In the genomic region with DNA sequence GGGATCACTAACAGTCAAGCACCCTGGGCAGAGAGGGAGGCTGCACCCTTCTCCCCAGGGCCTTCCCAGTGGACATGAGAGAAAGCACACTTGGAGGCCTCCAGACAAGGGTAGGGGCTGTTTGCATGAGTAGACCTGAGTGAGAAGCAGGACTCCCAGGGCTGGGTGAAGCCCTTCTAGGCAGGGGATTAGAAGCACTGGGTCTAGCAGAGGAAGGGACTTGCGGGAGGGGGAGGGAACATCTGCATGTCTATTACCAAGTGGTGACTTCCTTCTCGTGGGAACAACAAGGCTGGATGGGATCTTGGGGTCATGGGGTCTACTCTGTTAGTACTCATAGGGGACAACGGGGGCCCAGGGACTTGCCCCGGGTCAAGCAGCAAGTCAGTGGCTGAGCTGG, we compare ENCODE assay signal across 31 cellular contexts.
DNase-seq lines count a peak whose midpoint lies in the region; ATAC-seq, FAIRE-seq and TF ChIP-seq lines count a peak whose summit lies in the region.
"Had no signal": no experiment of that assay in that cellular context is flagged by ENCODE, and none has a peak within 500 bp of the region (broad histone marks: within the 10 kb centered on the region; RNA-seq: fewer than 3 reads in every experiment).

No MANE protein-coding gene starts in this region.

- H3K27me3 Mint-ChIP-seq in H9 (ENCODE audit: low read depth): peaks cover 13% of the 10 kb centered on the region
- H3K27me3 Mint-ChIP-seq in natural killer cell treated with Interleukin-12 subunit alpha and Interleukin-12 subunit beta and Interleukin-15 and Interleukin-18, amount 100 ng/mL, for 72 hours: peaks cover 15 to 44% of the 10 kb centered on the region in 2 donors
- H3K27me3 Mint-ChIP-seq: CD4-positive, CD25-positive, alpha-beta regulatory T cell had no signal

- TF ChIP-seq CTCF in A549 (IDR thresholded peaks at IDR 0.05) (no peak), H9 (conservative IDR thresholded peaks at IDR 0.05) (no peak), osteoblast (IDR thresholded peaks at IDR 0.05; ENCODE audit: extremely low read depth, low read depth, low read length) (no peak)

- no peak overlapping the region for H3K4me3 Mint-ChIP-seq in H9
- no peak overlapping the region for H3K4me3 Mint-ChIP-seq in natural killer cell treated with Interleukin-12 subunit alpha and Interleukin-12 subunit beta and Interleukin-15 and Interleukin-18, amount 100 ng/mL, for 72 hours
- H3K4me3 Mint-ChIP-seq: activated CD4-positive, alpha-beta memory T cell treated with anti-CD3 and anti-CD28 coated beads for 36 hours; activated naive CD4-positive, alpha-beta T cell treated with anti-CD3 and anti-CD28 coated beads, Interleukin-2, amount 50 U/mL, for 24 hours; CD4-positive, CD25-positive, alpha-beta regulatory T cell; stimulated activated memory B cell treated with anti-CD40 and anti-IgM and Interleukin-4, amounts not matched to agents 10 μg/mL and 1 μg/mL and 100 μg/mL, for 72 hours had no signal

- no peaks in the 10 kb centered on the region for H3K79me2 ChIP-seq in H9 (ENCODE audit: insufficient read depth, low read length)
- H3K79me2 ChIP-seq in osteoblast (ENCODE audit: insufficient read depth, low read length): no peaks in the 10 kb centered on the region

- no peak overlapping the region for H2BK12ac ChIP-seq in H9 (ENCODE audit: insufficient read length, low read depth, low read length)

- H3T11ph ChIP-seq in H9 (ENCODE audit: low read length): no peak overlapping the region

- no peak for TF ChIP-seq EP300 in A549 (IDR thresholded peaks at IDR 0.05)

- H4K91ac ChIP-seq in H9 (ENCODE audit: insufficient read length, low read depth, low read length): no peak overlapping the region

- H3K27me3 ChIP-seq in H9 (ENCODE audit: insufficient read depth, low read length): no peaks in the 10 kb centered on the region
- H3K27me3 ChIP-seq in osteoblast (ENCODE audit: insufficient read depth, low read length): peaks cover 10% of the 10 kb centered on the region

- peak overlapping the region in 1 of 2 experiments; percentile 59; a peak in 1 of 6 replicates for H3K27ac ChIP-seq in A549
- H3K27ac ChIP-seq in H9 (ENCODE audit: insufficient read length, low read depth, low read length): no peak overlapping the region
- H3K27ac ChIP-seq in osteoblast (ENCODE audit: low read depth, low read length): peak overlapping the region; percentile 93
- H3K27ac ChIP-seq: PC-9 had no signal

- CTCF ChIA-PET in A549 (lab: Yijun Ruan, JAX): interaction anchor here (0.9 kb wide), 1 partner anchor 8 kb away, joined by 3 read pairs; no protein-coding TSS in a partner anchor

- DNase-seq in A549 (ENCODE audit: low read depth in 1 of 2, low spot score in 1 of 2): no peak
- DNase-seq in H9: peak; percentile 36
- peak; percentile 39 for DNase-seq in iPS-NIHi11 (ENCODE audit: low spot score)
- no peak for DNase-seq in osteoblast (ENCODE audit: insufficient read length, low spot score, missing footprints)
- DNase-seq in activated naive CD4-positive, alpha-beta T cell (lab: John Stamatoyannopoulos, UW): no peak
- DNase-seq in HCEC 1CT: no peak
- DNase-seq in natural killer cell treated with Interleukin-12 subunit alpha and Interleukin-12 subunit beta and Interleukin-15 and Interleukin-18, amount 100 ng/mL, for 72 hours (ENCODE audit: low spot score): no peak
- DNase-seq: activated CD4-positive, alpha-beta memory T cell treated with anti-CD3 and anti-CD28 coated beads for 36 hours; activated CD4-positive, alpha-beta T cell treated with anti-CD3 and anti-CD28 coated beads for 1 hour; activated CD8-positive, alpha-beta memory T cell treated with anti-CD3 and anti-CD28 coated beads, Interleukin-2, amount 50 U/mL, for 4 hours; amygdala; CD4-positive, CD25-positive, alpha-beta regulatory T cell; DMS79 treated with DMSO at 0.1 percent for 48 hours; gastrocnemius medialis; GF-D8; left colon; MM.1S; NCI-H1105 treated with DMSO at 0.1 percent for 48 hours; NCI-H2029; NCI-H524; nucleus accumbens; PC-9; substantia nigra; T-helper 2 cell had no signal

- no peaks in the 10 kb centered on the region for H3K79me1 ChIP-seq in H9 (ENCODE audit: insufficient read depth, low read depth, low read length, poor library complexity, severe bottlenecking)

- H3K56ac ChIP-seq in H9 (ENCODE audit: insufficient read length, low read depth, low read length): no peak overlapping the region

- H4K5ac ChIP-seq in H9 (ENCODE audit: insufficient read length, low read depth, low read length): no peak overlapping the region

- H3K18ac ChIP-seq in H9 (ENCODE audit: insufficient read length, low read depth, low read length): no peak overlapping the region

- 78% methylated on average over 4 of the region's 4 CpGs for WGBS in A549 (ENCODE audit: missing lambda C conversion rate)
- no CpG with 5 or more reads among the region's 4 CpGs for WGBS in H9 (ENCODE audit: extremely low coverage, insufficient read length, low lambda C conversion rate)

- no peak overlapping the region for H4K8ac ChIP-seq in H9 (replicated peaks; ENCODE audit: insufficient read length, low read depth, low read length)

- H2BK20ac ChIP-seq in H9 (ENCODE audit: low read depth, low read length, poor library complexity, severe bottlenecking): no peak overlapping the region

- 0 out of 6 replicates have a peak, but pooled peaks of 1 of the 2 experiments have one; percentile 9 for ATAC-seq in A549
- ATAC-seq in natural killer cell treated with Interleukin-12 subunit alpha and Interleukin-12 subunit beta and Interleukin-15 and Interleukin-18, amount 100 ng/mL, for 72 hours: no peak
- no peak for ATAC-seq in HG02970 (IDR thresholded peaks at IDR 0.05; ENCODE audit: low FRiP score, unreplicated experiment)
- ATAC-seq: HepG2; left colon; stimulated activated memory B cell treated with anti-CD40 and anti-IgM and Interleukin-4, amounts not matched to agents 10 μg/mL and 1 μg/mL and 100 μg/mL, for 72 hours had no signal

- TF ChIP-seq RAD21 in A549 (conservative IDR thresholded peaks at IDR 0.05 in 1 of 2, IDR thresholded peaks at IDR 0.05 in 1 of 2): no peak

- no peak for FAIRE-seq in A549 (lab: Jason Lieb, UNC)
- FAIRE-seq: A204.1, H54, HepG2 had no signal

- no peak overlapping the region; the same call in 1 of the 2 replicates for H3K14ac ChIP-seq in H9 (ENCODE audit: insufficient read depth, low read length)

- H3K9me3 ChIP-seq in A549 (no peaks in the 10 kb centered on the region), H9 (ENCODE audit: control insufficient read depth, low read depth, low read length) (no peaks in the 10 kb centered on the region), osteoblast (ENCODE audit: low read depth, low read length) (no peaks in the 10 kb centered on the region)
- H3K9me3 ChIP-seq: gastrocnemius medialis had no signal

- no peak overlapping the region for H3K4ac ChIP-seq in H9 (ENCODE audit: low read depth, low read length)

- H3K4me1 ChIP-seq in A549: peaks cover 21% of the 10 kb centered on the region
- H3K4me1 ChIP-seq in H9 (ENCODE audit: insufficient read depth, low read length): no peaks in the 10 kb centered on the region; the same call in 1 of the 2 replicates
- peaks cover 18% of the 10 kb centered on the region for H3K4me1 ChIP-seq in osteoblast (ENCODE audit: insufficient read depth, low read length)
- H3K4me1 ChIP-seq: gastrocnemius medialis had no signal

- H3K9me3 Mint-ChIP-seq in H9: no peaks in the 10 kb centered on the region
- no peaks in the 10 kb centered on the region for H3K9me3 Mint-ChIP-seq in natural killer cell treated with Interleukin-12 subunit alpha and Interleukin-12 subunit beta and Interleukin-15 and Interleukin-18, amount 100 ng/mL, for 72 hours
- H3K9me3 Mint-ChIP-seq: activated CD4-positive, alpha-beta memory T cell treated with anti-CD3 and anti-CD28 coated beads for 36 hours; activated naive CD4-positive, alpha-beta T cell treated with anti-CD3 and anti-CD28 coated beads, Interleukin-2, amount 50 U/mL, for 24 hours had no signal

- H2BK120ac ChIP-seq in H9 (ENCODE audit: low read depth, low read length, poor library complexity, severe bottlenecking): no peak overlapping the region

- H2AFZ ChIP-seq in H9 (ENCODE audit: low read length): no peak overlapping the region
- H2AFZ ChIP-seq in osteoblast (ENCODE audit: low read length): peak overlapping the region; percentile 27
- H2AFZ ChIP-seq: PC-9 had no signal

- POLR2A ChIA-PET in A549 (lab: Yijun Ruan, JAX): no interaction called here

- H3K23me2 ChIP-seq in H9 (ENCODE audit: insufficient read length, low read depth, low read length, poor library complexity, severe bottlenecking): no peaks in the 10 kb centered on the region

- H3K4me1 Mint-ChIP-seq in H9: peaks cover 8 to 15% of the 10 kb centered on the region in 2 experiments
- no peaks in the 10 kb centered on the region for H3K4me1 Mint-ChIP-seq in natural killer cell treated with Interleukin-12 subunit alpha and Interleukin-12 subunit beta and Interleukin-15 and Interleukin-18, amount 100 ng/mL, for 72 hours (ENCODE audit: low read depth in 2 of 2)
- H3K4me1 Mint-ChIP-seq: activated naive CD4-positive, alpha-beta T cell treated with anti-CD3 and anti-CD28 coated beads, Interleukin-2, amount 50 U/mL, for 24 hours; CD4-positive, CD25-positive, alpha-beta regulatory T cell; stimulated activated memory B cell treated with anti-CD40 and anti-IgM and Interleukin-4, amounts not matched to agents 10 μg/mL and 1 μg/mL and 100 μg/mL, for 72 hours had no signal

- H3K4me2 ChIP-seq in A549 (peak overlapping the region; percentile 70; the same call in 2 of the 3 replicates), H9 (ENCODE audit: insufficient read depth, insufficient read length, low read length) (no peak overlapping the region), osteoblast (ENCODE audit: insufficient read depth, low read length) (peak overlapping the region; percentile 79)

- H4K20me1 ChIP-seq in H9 (ENCODE audit: control insufficient read depth, insufficient read depth, insufficient read length): no peaks in the 10 kb centered on the region
- H4K20me1 ChIP-seq in osteoblast (ENCODE audit: insufficient read depth, low read length): no peaks in the 10 kb centered on the region

- H2AK5ac ChIP-seq in H9 (ENCODE audit: insufficient read length, low read length): no peak overlapping the region

- no peaks in the 10 kb centered on the region for H3K36me3 ChIP-seq in osteoblast (ENCODE audit: insufficient read depth, low read length)
- H3K36me3 ChIP-seq: gastrocnemius medialis had no signal

- no peak for TF ChIP-seq POLR2A in A549 (IDR thresholded peaks at IDR 0.05; ENCODE audit: low read length)

- no peaks in the 10 kb centered on the region; a peak in 1 of 7 replicates for H3K36me3 Mint-ChIP-seq in H9 (ENCODE audit: insufficient read depth in 1 of 3, low read depth in 3 of 3)
- no peaks in the 10 kb centered on the region for H3K36me3 Mint-ChIP-seq in natural killer cell treated with Interleukin-12 subunit alpha and Interleukin-12 subunit beta and Interleukin-15 and Interleukin-18, amount 100 ng/mL, for 72 hours
- H3K36me3 Mint-ChIP-seq: activated CD4-positive, alpha-beta memory T cell treated with anti-CD3 and anti-CD28 coated beads for 36 hours; activated naive CD4-positive, alpha-beta T cell treated with anti-CD3 and anti-CD28 coated beads, Interleukin-2, amount 50 U/mL, for 24 hours; CD4-positive, CD25-positive, alpha-beta regulatory T cell; stimulated activated memory B cell treated with anti-CD40 and anti-IgM and Interleukin-4, amounts not matched to agents 10 μg/mL and 1 μg/mL and 100 μg/mL, for 72 hours had no signal

- peak overlapping the region in 2 of 3 experiments; percentile 29 to 80; a peak in 2 of 7 replicates for H3K27ac Mint-ChIP-seq in H9
- H3K27ac Mint-ChIP-seq in natural killer cell treated with Interleukin-12 subunit alpha and Interleukin-12 subunit beta and Interleukin-15 and Interleukin-18, amount 100 ng/mL, for 72 hours: no peak overlapping the region
- H3K27ac Mint-ChIP-seq: activated CD4-positive, alpha-beta memory T cell treated with anti-CD3 and anti-CD28 coated beads for 36 hours; activated naive CD4-positive, alpha-beta T cell treated with anti-CD3 and anti-CD28 coated beads, Interleukin-2, amount 50 U/mL, for 24 hours; CD4-positive, CD25-positive, alpha-beta regulatory T cell; stimulated activated memory B cell treated with anti-CD40 and anti-IgM and Interleukin-4, amounts not matched to agents 10 μg/mL and 1 μg/mL and 100 μg/mL, for 72 hours had no signal

- H2BK15ac ChIP-seq in H9 (ENCODE audit: low read depth, low read length): no peak overlapping the region

- H3K23ac ChIP-seq in H9 (ENCODE audit: insufficient read length, low read depth, low read length): no peak overlapping the region

- no peak overlapping the region for H3K4me3 ChIP-seq in A549
- H3K4me3 ChIP-seq in osteoblast (ENCODE audit: insufficient read depth, low read length): no peak overlapping the region
- H3K4me3 ChIP-seq: gastrocnemius medialis, PC-9, skin epidermis had no signal

- no peak overlapping the region for H2BK5ac ChIP-seq in H9 (ENCODE audit: insufficient read length, low read length)

- H3K9ac ChIP-seq in H9 (ENCODE audit: extremely low read depth, insufficient read length, low read length): no peak overlapping the region

Comparison
In these comparisons a context has a peak if more than half of its experiments do, and no peak if none do; other contexts are left out.
1. DNase-seq: peak in H9 (single experiment) and iPS-NIHi11 (single experiment); none in A549 (0 of 2), osteoblast (single experiment), activated naive CD4-positive, alpha-beta T cell (0 of 4), HCEC 1CT (single experiment) and natural killer cell treated with Interleukin-12 subunit alpha and Interleukin-12 subunit beta and Interleukin-15 and Interleukin-18, amount 100 ng/mL, for 72 hours (single experiment).
2. H3K27ac Mint-ChIP-seq: peak in H9 (2 of 3); none in natural killer cell treated with Interleukin-12 subunit alpha and Interleukin-12 subunit beta and Interleukin-15 and Interleukin-18, amount 100 ng/mL, for 72 hours (0 of 2).